30 cellular contexts compared by ENCODE assay signal in genomic region chr10:96446966-96447596, GRCh38.
"Had no signal": no experiment of that assay in that cellular context is flagged by ENCODE, and none has a peak within 500 bp of the region (broad histone marks: within the 10 kb centered on the region; RNA-seq: fewer than 3 reads in every experiment).

No MANE protein-coding gene starts in this region.

- H3K36me3 Mint-ChIP-seq: activated naive CD4-positive, alpha-beta T cell treated with anti-CD3 and anti-CD28 coated beads, Interleukin-2, amount 50 U/mL, for 72 hours; naive thymus-derived CD8-positive, alpha-beta T cell; stimulated activated memory B cell treated with anti-CD40 and anti-IgM and Interleukin-4, amounts not matched to agents 10 μg/mL and 1 μg/mL and 100 μg/mL, for 72 hours had no signal

- H3K9me3 ChIP-seq: body of pancreas, gastroesophageal sphincter, neutrophil, ovary, prostate gland, sigmoid colon, stomach, thyroid gland, upper lobe of right lung had no signal

- H3K27ac ChIP-seq: body of pancreas, gastroesophageal sphincter, neutrophil, ovary, prostate gland, sigmoid colon, stomach, thyroid gland, upper lobe of right lung had no signal

- H3K4me3 ChIP-seq: body of pancreas, gastroesophageal sphincter, ovary, prostate gland, sigmoid colon, stomach, thyroid gland, upper lobe of right lung had no signal

- H3K36me3 ChIP-seq: gastroesophageal sphincter, neutrophil, ovary, prostate gland, sigmoid colon, stomach, thyroid gland, upper lobe of right lung had no signal

- H3K4me3 Mint-ChIP-seq: activated T-cell treated with anti-CD3 and anti-CD28 coated beads, Interleukin-2, amount 50 U/mL, for 72 hours; naive thymus-derived CD8-positive, alpha-beta T cell; stimulated activated memory B cell treated with anti-CD40 and anti-IgM and Interleukin-4, amounts not matched to agents 10 μg/mL and 1 μg/mL and 100 μg/mL, for 72 hours; T-helper 2 cell treated with Interferon-gamma antibody and Interleukin-4, amounts not matched to agents 5 μg/mL and 100 μg/mL, for 36 hours had no signal

- H3K4me1 ChIP-seq: body of pancreas, prostate gland, sigmoid colon, stomach, thyroid gland, upper lobe of right lung had no signal

- H3K27ac Mint-ChIP-seq: activated T-cell treated with anti-CD3 and anti-CD28 coated beads, Interleukin-2, amount 50 U/mL, for 72 hours; stimulated activated memory B cell treated with anti-CD40 and anti-IgM and Interleukin-4, amounts not matched to agents 10 μg/mL and 1 μg/mL and 100 μg/mL, for 72 hours; T-helper 2 cell treated with Interferon-gamma antibody and Interleukin-4, amounts not matched to agents 5 μg/mL and 100 μg/mL, for 36 hours had no signal

- DNase-seq: activated CD4-positive, alpha-beta T cell treated with anti-CD3 and anti-CD28 coated beads for 4 hours; activated CD4-positive, alpha-beta T cell treated with anti-CD3 and anti-CD28 coated beads, Interleukin-2, amount 50 U/mL, for 4 hours; activated CD4-positive, CD25-positive, alpha-beta regulatory T cell; activated naive CD4-positive, alpha-beta T cell; activated T-cell treated with anti-CD3 and anti-CD28 coated beads for 4 hours; activated T-cell treated with anti-CD3 and anti-CD28 coated beads, Interleukin-2, amount 50 U/mL, for 72 hours; body of pancreas; dermis blood vessel endothelial cell; effector memory CD4-positive, alpha-beta T cell; erythroblast; hippocampal formation; kidney; left colon; mammary epithelial cell; naive thymus-derived CD8-positive, alpha-beta T cell; sigmoid colon; small intestine; stimulated activated CD4-positive, alpha-beta T cell treated with anti-CD3 and anti-CD28 coated beads, Interleukin-4, amount 100 ng/mL, for 4 hours; stimulated activated CD8-positive, alpha-beta memory T cell treated with anti-CD3 and anti-CD28 coated beads, Interleukin-4, amount 100 ng/mL, for 48 hours; stomach; T-helper 1 cell had no signal

- H3K27me3 ChIP-seq: body of pancreas, neutrophil, ovary, sigmoid colon, thyroid gland, upper lobe of right lung had no signal

- H3K4me1 Mint-ChIP-seq: naive thymus-derived CD8-positive, alpha-beta T cell had no signal

- H3K9me3 Mint-ChIP-seq: activated naive CD4-positive, alpha-beta T cell treated with anti-CD3 and anti-CD28 coated beads, Interleukin-2, amount 50 U/mL, for 72 hours; activated T-cell treated with anti-CD3 and anti-CD28 coated beads, Interleukin-2, amount 50 U/mL, for 72 hours; naive thymus-derived CD8-positive, alpha-beta T cell; stimulated activated memory B cell treated with anti-CD40 and anti-IgM and Interleukin-4, amounts not matched to agents 10 μg/mL and 1 μg/mL and 100 μg/mL, for 72 hours; T-helper 2 cell treated with Interferon-gamma antibody and Interleukin-4, amounts not matched to agents 5 μg/mL and 100 μg/mL, for 36 hours had no signal

- ATAC-seq: activated naive CD4-positive, alpha-beta T cell treated with anti-CD3 and anti-CD28 coated beads, Interleukin-2, amount 50 U/mL, for 72 hours; activated T-cell treated with anti-CD3 and anti-CD28 coated beads, Interleukin-2, amount 50 U/mL, for 72 hours; body of pancreas; naive thymus-derived CD8-positive, alpha-beta T cell had no signal
